19 cellular contexts compared by ENCODE assay signal in the genomic region with DNA sequence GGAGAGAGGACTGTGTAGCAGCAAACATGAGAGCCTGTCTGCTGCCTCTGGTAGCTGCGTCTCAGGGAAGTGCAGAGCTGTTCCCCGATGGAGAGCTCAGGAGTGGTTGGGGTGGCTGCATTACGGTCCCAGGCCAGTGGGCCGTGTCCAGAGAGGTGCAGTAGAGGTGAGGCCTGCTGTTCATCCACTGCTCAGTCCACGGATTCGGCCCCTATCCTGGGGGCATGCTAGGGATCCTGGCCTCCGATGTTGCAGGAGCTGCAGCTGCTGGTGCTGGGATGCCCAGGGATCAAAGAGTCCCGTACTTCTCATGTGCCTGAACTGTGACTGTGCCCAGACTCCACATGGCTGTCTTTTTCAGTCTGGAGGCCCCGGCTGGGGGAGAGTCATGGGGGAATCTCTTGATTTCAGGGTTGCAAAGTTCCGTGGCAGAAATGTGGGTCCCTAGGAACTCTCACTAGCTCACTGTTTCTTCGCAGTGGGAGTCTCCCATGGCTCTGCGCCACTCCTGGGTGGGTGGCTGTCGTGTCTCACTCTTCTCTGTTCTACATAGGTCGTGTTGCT.
DNase-seq lines count a peak whose midpoint lies in the region; ATAC-seq and TF ChIP-seq lines count a peak whose summit lies in the region.
"Had no signal": no experiment of that assay in that cellular context is flagged by ENCODE, and none has a peak within 500 bp of the region (broad histone marks: within the 10 kb centered on the region; RNA-seq: fewer than 3 reads in every experiment).

No MANE protein-coding gene starts in this region.

- H3K9me2 ChIP-seq in hepatocyte (replicated peaks; ENCODE audit: insufficient read depth) (no peaks in the 10 kb centered on the region), GM23248 (ENCODE audit: insufficient read depth) (no peaks in the 10 kb centered on the region)

- no peak overlapping the region for H3K4me3 ChIP-seq in cardiac muscle cell
- H3K4me3 ChIP-seq in left ventricle myocardium inferior = no peak overlapping the region
- H3K4me3 ChIP-seq in hepatocyte = no peak overlapping the region
- H3K4me3 ChIP-seq in parathyroid adenoma (ENCODE audit: low read depth, low read length) = no peak overlapping the region
- H3K4me3 ChIP-seq in effector memory CD4-positive, alpha-beta T cell (ENCODE audit: insufficient read depth, low read depth, low read length, poor library complexity, severe bottlenecking) = no peak overlapping the region
- no peak overlapping the region for H3K4me3 ChIP-seq in GM23248
- H3K4me3 ChIP-seq: coronary artery, HAP-1 had no signal

- intact Hi-C loops in left ventricle myocardium inferior (cut with micrococcal nuclease) = no loop called here

- in situ Hi-C loops in GM23248 (cut with MboI) = no loop called here

- H3K79me2 ChIP-seq in hepatocyte = no peaks in the 10 kb centered on the region
- H3K79me2 ChIP-seq in parathyroid adenoma = no peaks in the 10 kb centered on the region
- no peaks in the 10 kb centered on the region for H3K79me2 ChIP-seq in GM23248 (ENCODE audit: insufficient read depth)

- H3K4me2 ChIP-seq in hepatocyte (peak overlapping the region; percentile 74), parathyroid adenoma (ENCODE audit: low read length) (no peak overlapping the region), GM23248 (ENCODE audit: unreplicated experiment) (no peak overlapping the region)

- H3K27me3 ChIP-seq in cardiac muscle cell (no peaks in the 10 kb centered on the region), left ventricle myocardium inferior (ENCODE audit: low read depth) (no peaks in the 10 kb centered on the region), hepatocyte (no peaks in the 10 kb centered on the region), parathyroid adenoma (ENCODE audit: control insufficient read depth, insufficient read depth, low read length) (no peaks in the 10 kb centered on the region), GM23248 (replicated peaks; ENCODE audit: insufficient read depth) (no peaks in the 10 kb centered on the region)
- no peaks in the 10 kb centered on the region for H3K27me3 ChIP-seq in effector memory CD4-positive, alpha-beta T cell (replicated peaks; ENCODE audit: control insufficient read depth, insufficient read depth, low read length, poor library complexity, severe bottlenecking)

- H3K27ac ChIP-seq in cardiac muscle cell (peak overlapping the region; percentile 77), left ventricle myocardium inferior (replicated peaks) (no peak overlapping the region), hepatocyte (peak overlapping the region; percentile 67), parathyroid adenoma (no peak overlapping the region), GM23248 (no peak overlapping the region)
- H3K27ac ChIP-seq in effector memory CD4-positive, alpha-beta T cell (ENCODE audit: insufficient read depth, low read length, poor library complexity, severe bottlenecking) = no peak overlapping the region
- H3K27ac ChIP-seq: coronary artery had no signal

- no peak for ATAC-seq in omental fat pad (ENCODE audit: low FRiP score)
- ATAC-seq: activated CD8-positive, alpha-beta T cell treated with anti-CD3 and anti-CD28 coated beads for 36 hours; PC-3 had no signal

- WGBS in hepatocyte (ENCODE audit: low lambda C conversion rate, missing lambda C conversion rate) = 82% methylated on average over 14 of the region's 14 CpGs
- WGBS in GM23248 (ENCODE audit: low coverage in 1 of 2, low lambda C conversion rate in 2 of 2, missing lambda C conversion rate in 2 of 2), 2 experiments = 20 to 25% methylated on average over 14 of the region's 14 CpGs

- H2AFZ ChIP-seq in hepatocyte (peak overlapping the region; percentile 69), parathyroid adenoma (peak overlapping the region; percentile 33), GM23248 (no peak overlapping the region)

- H3K4me1 ChIP-seq in cardiac muscle cell (ENCODE audit: low read depth) = peaks cover 14% of the 10 kb centered on the region
- no peaks in the 10 kb centered on the region for H3K4me1 ChIP-seq in left ventricle myocardium inferior
- H3K4me1 ChIP-seq in hepatocyte (ENCODE audit: insufficient read depth) = peaks cover 15% of the 10 kb centered on the region
- H3K4me1 ChIP-seq in parathyroid adenoma = no peaks in the 10 kb centered on the region
- H3K4me1 ChIP-seq in effector memory CD4-positive, alpha-beta T cell (ENCODE audit: control insufficient read depth, insufficient read depth, low read length, poor library complexity, severe bottlenecking) = no peaks in the 10 kb centered on the region
- H3K4me1 ChIP-seq in GM23248 (ENCODE audit: insufficient read depth) = no peaks in the 10 kb centered on the region
- H3K4me1 ChIP-seq: HAP-1 had no signal

- H3K36me3 ChIP-seq in cardiac muscle cell (no peaks in the 10 kb centered on the region), left ventricle myocardium inferior (no peaks in the 10 kb centered on the region), hepatocyte (replicated peaks; ENCODE audit: insufficient read depth, low read depth) (no peaks in the 10 kb centered on the region), parathyroid adenoma (ENCODE audit: control insufficient read depth, insufficient read depth, low read length) (no peaks in the 10 kb centered on the region), GM23248 (ENCODE audit: low read depth) (no peaks in the 10 kb centered on the region)
- no peaks in the 10 kb centered on the region for H3K36me3 ChIP-seq in effector memory CD4-positive, alpha-beta T cell (ENCODE audit: control insufficient read depth, insufficient read depth, low read length)
- H3K36me3 ChIP-seq: HAP-1 had no signal

- H4K20me1 ChIP-seq in hepatocyte (ENCODE audit: insufficient read depth, poor library complexity, severe bottlenecking) = no peaks in the 10 kb centered on the region
- no peaks in the 10 kb centered on the region for H4K20me1 ChIP-seq in GM23248 (ENCODE audit: insufficient read depth)

- no peak overlapping the region for H3K9ac ChIP-seq in parathyroid adenoma
- H3K9ac ChIP-seq in GM23248 = no peak overlapping the region

- DNase-seq in cardiac muscle cell (ENCODE audit: low read depth in 1 of 2, low spot score in 1 of 2) (no peak), left ventricle myocardium inferior (no peak), hepatocyte (ENCODE audit: low spot score) (peak; percentile 7), cerebellum (ENCODE audit: low spot score) (no peak), omental fat pad (ENCODE audit: low spot score) (no peak), GM23248 (no peak)
- DNase-seq in effector memory CD4-positive, alpha-beta T cell = no peak
- DNase-seq: activated B cell treated with CpG ODN at 0.5 μM for 24 hours; activated CD8-positive, alpha-beta T cell treated with anti-CD3 and anti-CD28 coated beads for 36 hours; activated naive CD4-positive, alpha-beta T cell treated with anti-CD3 and anti-CD28 coated beads, Interleukin-2, amount 50 U/mL, for 16 hours; activated T-cell treated with anti-CD3 and anti-CD28 coated beads, Interleukin-2, amount 50 U/mL, for 1 hour; NCI-H2171; SIG-M5; stimulated activated CD4-positive, alpha-beta T cell treated with anti-CD3 and anti-CD28 coated beads, Interleukin-15, amount 100 ng/mL, for 24 hours; T-helper 2 cell had no signal

- no peak for TF ChIP-seq CTCF in cardiac muscle cell (IDR thresholded peaks at IDR 0.05; ENCODE audit: low read depth, low read length)
- no peak for TF ChIP-seq CTCF in left ventricle myocardium inferior (IDR thresholded peaks at IDR 0.05; ENCODE audit: borderline replicate concordance)
- TF ChIP-seq CTCF in hepatocyte (IDR thresholded peaks at IDR 0.05; ENCODE audit: poor library complexity) = no peak
- no peak for TF ChIP-seq CTCF in parathyroid adenoma (IDR thresholded peaks at IDR 0.05)
- TF ChIP-seq CTCF in omental fat pad (IDR thresholded peaks at IDR 0.05) = no peak

- no peaks in the 10 kb centered on the region for H3F3A ChIP-seq in GM23248 (ENCODE audit: insufficient read depth)

- no peaks in the 10 kb centered on the region for H3K9me3 ChIP-seq in cardiac muscle cell (ENCODE audit: low read depth)
- peaks cover 14% of the 10 kb centered on the region for H3K9me3 ChIP-seq in left ventricle myocardium inferior (replicated peaks)
- H3K9me3 ChIP-seq in hepatocyte (ENCODE audit: low read depth) = no peaks in the 10 kb centered on the region
- peaks cover 3% of the 10 kb centered on the region for H3K9me3 ChIP-seq in parathyroid adenoma (ENCODE audit: control insufficient read depth, low read length)
- no peaks in the 10 kb centered on the region for H3K9me3 ChIP-seq in effector memory CD4-positive, alpha-beta T cell (ENCODE audit: control insufficient read depth, low read length)
- no peaks in the 10 kb centered on the region for H3K9me3 ChIP-seq in GM23248 (ENCODE audit: low read depth)
- H3K9me3 ChIP-seq: HAP-1 had no signal

Comparison
In these comparisons a context has a peak if more than half of its experiments do, and no peak if none do; other contexts are left out.
1. H3K27ac ChIP-seq: peak in cardiac muscle cell (single experiment) and hepatocyte (single experiment); none in left ventricle myocardium inferior (single experiment), parathyroid adenoma (single experiment), effector memory CD4-positive, alpha-beta T cell (single experiment) and GM23248 (single experiment).